In the genomic region with DNA sequence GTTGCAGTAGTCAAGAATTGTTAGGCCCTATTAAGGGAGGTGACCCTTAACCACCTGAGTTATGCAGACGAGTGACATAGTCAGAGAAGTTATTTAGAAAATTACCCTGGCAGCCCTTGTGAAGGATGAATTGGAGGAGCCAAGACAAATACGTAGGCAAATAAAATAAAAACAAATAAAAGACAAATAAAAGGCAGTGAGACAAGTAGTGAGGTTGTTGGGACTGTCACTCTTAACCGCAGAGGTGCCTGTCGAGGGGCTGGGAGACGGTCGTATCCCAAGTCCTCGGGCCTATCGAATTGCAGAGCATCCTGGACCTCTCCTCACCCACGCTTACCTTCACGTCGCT, we compare ENCODE assay signal across 8 cellular contexts. TPM values are rescaled to one million over a fixed set of nuclear protein-coding genes. Genes with fewer than 3 reads are reported as not detected.
DNase-seq lines count a peak whose midpoint lies in the region; TF ChIP-seq lines count a peak whose summit lies in the region.

No MANE protein-coding gene starts in this region.

- no TSS peak for BruUV-seq in MCF 10A (replicated peaks; lab: Mats Ljungman, UMichigan)

- 21% methylated on average over 6 of the region's 11 CpGs; no CpG with 5 or more reads in 1 of the 2 experiments for WGBS in mesodermal cell (ENCODE audit: insufficient coverage in 2 of 2), 2 experiments

- in situ Hi-C loops in T47D (cut with HindIII; ENCODE audit: low pct_unique_long_range_greater_than_20kb, low sequenced_read_pairs) = no loop called here

- peaks cover 38% of the 10 kb centered on the region for H3K9me3 Mint-ChIP-seq in MCF 10A (ENCODE audit: unreplicated experiment)

- no peaks in the 10 kb centered on the region for H3K4me1 ChIP-seq in breast epithelium
- no peaks in the 10 kb centered on the region for H3K4me1 ChIP-seq in mesodermal cell (ENCODE audit: control insufficient read depth, insufficient read depth, low read length, poor library complexity, severe bottlenecking)
- no peaks in the 10 kb centered on the region for H3K4me1 ChIP-seq in uterus

- no peaks in the 10 kb centered on the region for H3K4me1 Mint-ChIP-seq in MCF 10A (ENCODE audit: insufficient read depth, unreplicated experiment)

- peak overlapping the region; percentile 53 to 72 (median 54) for H3K4me3 ChIP-seq in breast epithelium
- peak overlapping the region; percentile 45 for H3K4me3 ChIP-seq in mesodermal cell (ENCODE audit: extremely low read depth, insufficient read depth, low read length, poor library complexity, severe bottlenecking)
- peak overlapping the region; percentile 38 to 68 for H3K4me3 ChIP-seq in uterus

- peak; percentile 16 to 24 for DNase-seq in T47D (ENCODE audit: low read depth in 1 of 2, low spot score in 1 of 2)
- DNase-seq in MCF 10A (ENCODE audit: unreplicated experiment) = no peak
- no peak for DNase-seq in breast epithelium (ENCODE audit: low spot score in 2 of 2)
- DNase-seq in uterus = no peak
- DNase-seq in AML-193 (lab: John Stamatoyannopoulos, UW) = no peak
- no peak for DNase-seq in effector CD4-positive, alpha-beta T cell
- no peak for DNase-seq in activated effector memory CD4-positive, alpha-beta T cell treated with anti-CD3 and anti-CD28 coated beads, Interleukin-2, amount 50 U/mL, for 16 hours

- peak overlapping the region; percentile 70 to 88 for H3K27ac ChIP-seq in breast epithelium
- H3K27ac ChIP-seq in mesodermal cell (ENCODE audit: low read depth, low read length, severe bottlenecking) = peak overlapping the region; percentile 52
- H3K27ac ChIP-seq in uterus = peak overlapping the region; percentile 70 to 93

- intact Hi-C loops in MCF 10A (cut with micrococcal nuclease) (no loop called here), breast epithelium (cut with DNase I; ENCODE audit: low total_unique reads) (no loop called here), uterus (cut with DNase I; ENCODE audit: low total_unique reads) (no loop called here)

- TF ChIP-seq CTCF in MCF 10A (IDR thresholded peaks at IDR 0.05; ENCODE audit: unreplicated experiment) (no peak), breast epithelium (IDR thresholded peaks at IDR 0.05) (no peak), uterus (IDR thresholded peaks at IDR 0.05) (no peak)

- no peak overlapping the region for H3K27ac Mint-ChIP-seq in MCF 10A (ENCODE audit: low read depth, unreplicated experiment)

- H3K36me3 Mint-ChIP-seq in MCF 10A (ENCODE audit: insufficient read depth, unreplicated experiment) = no peaks in the 10 kb centered on the region

- H3K4me3 Mint-ChIP-seq in MCF 10A (ENCODE audit: unreplicated experiment) = no peak overlapping the region

- no peaks in the 10 kb centered on the region for H3K36me3 ChIP-seq in breast epithelium
- H3K36me3 ChIP-seq in mesodermal cell (ENCODE audit: control insufficient read depth, insufficient read depth, low read length) = no peaks in the 10 kb centered on the region
- H3K36me3 ChIP-seq in uterus = no peaks in the 10 kb centered on the region

- H3K9me3 ChIP-seq in breast epithelium (no peaks in the 10 kb centered on the region), mesodermal cell (ENCODE audit: control insufficient read depth, low read length) (no peaks in the 10 kb centered on the region), uterus (no peaks in the 10 kb centered on the region)

- peaks cover 0 to 14% of the 10 kb centered on the region in 2 donors for H3K27me3 ChIP-seq in breast epithelium
- H3K27me3 ChIP-seq in uterus = no peaks in the 10 kb centered on the region

- no peak for TF ChIP-seq POLR2A in breast epithelium (IDR thresholded peaks at IDR 0.05)
- TF ChIP-seq POLR2A in uterus (IDR thresholded peaks at IDR 0.05) = no peak

- CTCF ChIA-PET in MCF 10A (lab: Yijun Ruan, JAX) = no interaction called here

- no peaks in the 10 kb centered on the region for H3K27me3 Mint-ChIP-seq in MCF 10A (ENCODE audit: insufficient read depth, unreplicated experiment)

- POLR2A ChIA-PET in MCF 10A (lab: Yijun Ruan, JAX) = no interaction called here

RNA-seq across cellular contexts. Expression of a gene that starts 0.4 kb away (rescaled TPM):
- total RNA-seq in MCF 10A (2022) = not detected in 2 replicates
- 1 to 10 TPM in 2 of 3 donors, under 1 TPM in 1; 0.48 to 2.3 (median 2.0) TPM for total RNA-seq in breast epithelium
- polyA plus RNA-seq in mesodermal cell (2013, experiment 1 of 2) = 2.3 TPM
- polyA plus RNA-seq in mesodermal cell (2013, experiment 2 of 2) = 1.4 TPM
- 10 to 100 TPM in 1 of 4 donors, 1 to 10 TPM in 2, under 1 TPM in 1; 0.88 to 17.9 (median 7.8) TPM for total RNA-seq in uterus

RNA-seq across cellular contexts. Expression of a gene that starts 58.0 kb away (rescaled TPM):
- 4.4 and 8.3 TPM in 2 replicates for total RNA-seq in MCF 10A (2022)
- total RNA-seq in breast epithelium = 10 to 100 TPM in 1 of 3 donors, 1 to 10 TPM in 2; 4.6 to 15.2 (median 6.6) TPM
- polyA plus RNA-seq in mesodermal cell (2013, experiment 1 of 2) = 26.1 TPM
- 23.8 TPM for polyA plus RNA-seq in mesodermal cell (2013, experiment 2 of 2)
- total RNA-seq in uterus = 10 to 100 TPM in 3 of 4 donors, 1 to 10 TPM in 1; 9.2 to 47.4 (median 13.3) TPM

Comparison
In these comparisons a context has a peak if more than half of its experiments do, and no peak if none do; other contexts are left out.
1. DNase-seq: peak in T47D (2 of 2); none in MCF 10A (single experiment), breast epithelium (0 of 2), uterus (0 of 2), AML-193 (0 of 2), effector CD4-positive, alpha-beta T cell (single experiment) and activated effector memory CD4-positive, alpha-beta T cell treated with anti-CD3 and anti-CD28 coated beads, Interleukin-2, amount 50 U/mL, for 16 hours (single experiment).
2. Peak in every context shown above with its lines, with median percentiles within 50 percentile points of each other: H3K27ac ChIP-seq and H3K4me3 ChIP-seq.